In genomic region chr6:167948716-167949115, GRCh38 we compare ENCODE assay signal across 23 cellular contexts. TPM values are rescaled to one million over a fixed set of nuclear protein-coding genes. Genes with fewer than 3 reads are reported as not detected.
A peak's percentile ranks its signal among the peaks of the same experiment; 100 is the strongest.
DNase-seq lines count a peak whose midpoint lies in the region; ATAC-seq and TF ChIP-seq lines count a peak whose summit lies in the region.
"Had no signal": no experiment of that assay in that cellular context is flagged by ENCODE, and none has a peak within 500 bp of the region (broad histone marks: within the 10 kb centered on the region; RNA-seq: fewer than 3 reads in every experiment).

No MANE protein-coding gene starts in this region.

- H3K4me1 Mint-ChIP-seq in brain (peaks cover 8% of the 10 kb centered on the region), mesothelial cell of epicardium (peaks cover 9% of the 10 kb centered on the region)

- H3K4me3 Mint-ChIP-seq in brain = no peak overlapping the region
- H3K4me3 Mint-ChIP-seq in mesothelial cell of epicardium = no peak overlapping the region

- intact Hi-C loops in ovary (cut with DNase I) = no loop called here

- H3K9me3 ChIP-seq in HEK293 (ENCODE audit: control insufficient read depth, insufficient read depth, low read depth, low read length) (no peaks in the 10 kb centered on the region), ovary (no peaks in the 10 kb centered on the region)
- H3K9me3 ChIP-seq: BE2C had no signal

- H3K9me3 Mint-ChIP-seq in brain (no peaks in the 10 kb centered on the region), mesothelial cell of epicardium (no peaks in the 10 kb centered on the region)

- no peak overlapping the region for H3K4me3 ChIP-seq in HEK293 (ENCODE audit: low read depth, low read length)
- no peak overlapping the region for H3K4me3 ChIP-seq in ovary

- H3K36me3 Mint-ChIP-seq in brain (peaks cover 73% of the 10 kb centered on the region), mesothelial cell of epicardium (peaks cover 48% of the 10 kb centered on the region)

- 80 to 86% (median 85%) methylated on average over 4 of the region's 4 CpGs for WGBS in ovary, 3 donors

- no peak for TF ChIP-seq POLR2A in ovary (IDR thresholded peaks at IDR 0.05)

- no peaks in the 10 kb centered on the region for H3K27me3 ChIP-seq in ovary
- H3K27me3 ChIP-seq: BE2C had no signal

- CTCF ChIA-PET in HEK293 (lab: Yijun Ruan, JAX) = interaction anchor here (0.7 kb wide), 1 partner anchor 90 kb away, joined by 4 read pairs; no protein-coding TSS in a partner anchor

- H3K36me3 ChIP-seq in HEK293 (ENCODE audit: control insufficient read depth in 2 of 2, insufficient read depth in 1 of 2, low read length in 2 of 2) (peaks cover 41 to 93% of the 10 kb centered on the region in 2 experiments), ovary (no peaks in the 10 kb centered on the region)

- no peak for DNase-seq in mesothelial cell of epicardium (ENCODE audit: low spot score in 2 of 2, unreplicated experiment in 2 of 2)
- DNase-seq in smooth muscle cell of the brain vasculature (ENCODE audit: low read depth, low spot score) = peak; percentile 32
- DNase-seq in ovary = no peak
- DNase-seq in activated CD4-positive, CD25-positive, alpha-beta regulatory T cell (lab: John Stamatoyannopoulos, UW) = no peak
- DNase-seq: BE2C; DMS 273 treated with DMSO at 0.1 percent for 48 hours; DMS79 treated with DMSO at 0.1 percent for 48 hours; GOT3; IMR-90; NCI-H1105; NCI-H146; NCI-H2029 treated with DMSO at 0.1 percent for 48 hours; NCI-H226; NCI-H510A treated with DMSO at 0.1 percent for 48 hours; NCI-H748 treated with DMSO at 0.1 percent for 48 hours; NK-92 treated with Interleukin-12 subunit alpha and Interleukin-12 subunit beta, amount 100 ng/mL, for 24 hours; SIG-M5 had no signal

- H3K27me3 Mint-ChIP-seq in brain (no peaks in the 10 kb centered on the region), mesothelial cell of epicardium (ENCODE audit: low read depth) (no peaks in the 10 kb centered on the region)

- TF ChIP-seq CTCF in HEK293 (tag by site-specific recombination; IDR thresholded peaks at IDR 0.05) = no peak
- no peak for TF ChIP-seq CTCF in brain (conservative IDR thresholded peaks at IDR 0.05)
- no peak for TF ChIP-seq CTCF in mesothelial cell of epicardium (IDR thresholded peaks at IDR 0.05; ENCODE audit: unreplicated experiment)
- no peak for TF ChIP-seq CTCF in ovary (IDR thresholded peaks at IDR 0.05)

- ATAC-seq in GM21825 (IDR thresholded peaks at IDR 0.05; ENCODE audit: unreplicated experiment) = no peak
- ATAC-seq: HCT116, SK-N-SH treated with all-trans-retinoic acid at 6 μM for 48 hours had no signal

- no peak for TF ChIP-seq EP300 in ovary (IDR thresholded peaks at IDR 0.05)

- POLR2A ChIA-PET in HEK293 (lab: Yijun Ruan, JAX) = no interaction called here

- peak overlapping the region in 3 of 5 experiments; percentile 13 to 19 (median 15) for H3K27ac Mint-ChIP-seq in brain
- peak overlapping the region; percentile 22 for H3K27ac Mint-ChIP-seq in mesothelial cell of epicardium

- no peak overlapping the region for H3K27ac ChIP-seq in HEK293 (ENCODE audit: extremely low read depth, low read depth, low read length)
- H3K27ac ChIP-seq in ovary = no peak overlapping the region
- H3K27ac ChIP-seq: KMS-11 had no signal

- H3K4me1 ChIP-seq in HEK293 (ENCODE audit: control insufficient read depth, insufficient read depth, low read length) (peaks cover 6% of the 10 kb centered on the region), ovary (ENCODE audit: insufficient read depth) (no peaks in the 10 kb centered on the region)
- H3K4me1 ChIP-seq: BE2C had no signal

TF ChIP-seq in HEK293, 187 proteins besides CTCF, POLR2A, EP300 and RAD21:
- TF ChIP-seq ZNF514 (tag by site-specific recombination; IDR thresholded peaks at IDR 0.05) (no peak), TCF7L2 (IDR thresholded peaks at IDR 0.05; ENCODE audit: borderline replicate concordance, low read depth, low read length) (no peak), ZFHX2 (tag by site-specific recombination; conservative IDR thresholded peaks at IDR 0.05) (no peak), HOXA7 (CRISPR knock-in tag; IDR thresholded peaks at IDR 0.05; ENCODE audit: borderline replicate concordance) (no peak), ZIC2 (tag by site-specific recombination; IDR thresholded peaks at IDR 0.05) (peak; percentile 69), ZNF19 (tag by site-specific recombination; IDR thresholded peaks at IDR 0.05; ENCODE audit: low read depth) (no peak), ZNF350 (tag by site-specific recombination; IDR thresholded peaks at IDR 0.05) (no peak)
- TF ChIP-seq, protein P1, sequence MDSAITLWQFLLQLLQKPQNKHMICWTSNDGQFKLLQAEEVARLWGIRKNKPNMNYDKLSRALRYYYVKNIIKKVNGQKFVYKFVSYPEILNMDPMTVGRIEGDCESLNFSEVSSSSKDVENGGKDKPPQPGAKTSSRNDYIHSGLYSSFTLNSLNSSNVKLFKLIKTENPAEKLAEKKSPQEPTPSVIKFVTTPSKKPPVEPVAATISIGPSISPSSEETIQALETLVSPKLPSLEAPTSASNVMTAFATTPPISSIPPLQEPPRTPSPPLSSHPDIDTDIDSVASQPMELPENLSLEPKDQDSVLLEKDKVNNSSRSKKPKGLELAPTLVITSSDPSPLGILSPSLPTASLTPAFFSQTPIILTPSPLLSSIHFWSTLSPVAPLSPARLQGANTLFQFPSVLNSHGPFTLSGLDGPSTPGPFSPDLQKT (IDR thresholded peaks at IDR 0.05; ENCODE audit: borderline replicate concordance, low read depth, low read length) = no peak
- TF ChIP-seq, protein P2, sequence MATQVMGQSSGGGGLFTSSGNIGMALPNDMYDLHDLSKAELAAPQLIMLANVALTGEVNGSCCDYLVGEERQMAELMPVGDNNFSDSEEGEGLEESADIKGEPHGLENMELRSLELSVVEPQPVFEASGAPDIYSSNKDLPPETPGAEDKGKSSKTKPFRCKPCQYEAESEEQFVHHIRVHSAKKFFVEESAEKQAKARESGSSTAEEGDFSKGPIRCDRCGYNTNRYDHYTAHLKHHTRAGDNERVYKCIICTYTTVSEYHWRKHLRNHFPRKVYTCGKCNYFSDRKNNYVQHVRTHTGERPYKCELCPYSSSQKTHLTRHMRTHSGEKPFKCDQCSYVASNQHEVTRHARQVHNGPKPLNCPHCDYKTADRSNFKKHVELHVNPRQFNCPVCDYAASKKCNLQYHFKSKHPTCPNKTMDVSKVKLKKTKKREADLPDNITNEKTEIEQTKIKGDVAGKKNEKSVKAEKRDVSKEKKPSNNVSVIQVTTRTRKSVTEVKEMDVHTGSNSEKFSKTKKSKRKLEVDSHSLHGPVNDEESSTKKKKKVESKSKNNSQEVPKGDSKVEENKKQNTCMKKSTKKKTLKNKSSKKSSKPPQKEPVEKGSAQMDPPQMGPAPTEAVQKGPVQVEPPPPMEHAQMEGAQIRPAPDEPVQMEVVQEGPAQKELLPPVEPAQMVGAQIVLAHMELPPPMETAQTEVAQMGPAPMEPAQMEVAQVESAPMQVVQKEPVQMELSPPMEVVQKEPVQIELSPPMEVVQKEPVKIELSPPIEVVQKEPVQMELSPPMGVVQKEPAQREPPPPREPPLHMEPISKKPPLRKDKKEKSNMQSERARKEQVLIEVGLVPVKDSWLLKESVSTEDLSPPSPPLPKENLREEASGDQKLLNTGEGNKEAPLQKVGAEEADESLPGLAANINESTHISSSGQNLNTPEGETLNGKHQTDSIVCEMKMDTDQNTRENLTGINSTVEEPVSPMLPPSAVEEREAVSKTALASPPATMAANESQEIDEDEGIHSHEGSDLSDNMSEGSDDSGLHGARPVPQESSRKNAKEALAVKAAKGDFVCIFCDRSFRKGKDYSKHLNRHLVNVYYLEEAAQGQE (tag by site-specific recombination; IDR thresholded peaks at IDR 0.05) = no peak

RNA-seq across cellular contexts. Expression of gene KIF25, which starts 48.8 kb away (rescaled TPM):
- polyA plus RNA-seq in brain (ENCODE audit: insufficient read depth, low read depth, low replicate concordance) = 0.48 TPM
- 0.47 to 1.6 TPM (median 0.95 TPM) in 3 replicates for total RNA-seq in mesothelial cell of epicardium
- 1 to 10 TPM in 1 of 7 donors, under 1 TPM in 3, not detected in 3; 0.32 to 1.2 (median 0.55) TPM for total RNA-seq in ovary
- under 1 TPM in 1 of 2 donors, not detected in 1; 0.96 TPM for polyA plus RNA-seq in ovary
- total RNA-seq: IMR-90 had no signal
- polyA plus RNA-seq: IMR-90 had no signal
